17 cellular contexts compared by ENCODE assay signal in genomic region chr15:52291204-52291603, GRCh38. TPM values are rescaled to one million over a fixed set of nuclear protein-coding genes. Genes with fewer than 3 reads are reported as not detected.
A peak's percentile ranks its signal among the peaks of the same experiment; 100 is the strongest.
DNase-seq lines count a peak whose midpoint lies in the region; ATAC-seq and TF ChIP-seq lines count a peak whose summit lies in the region.
"Had no signal": no experiment of that assay in that cellular context is flagged by ENCODE, and none has a peak within 500 bp of the region (broad histone marks: within the 10 kb centered on the region; RNA-seq: fewer than 3 reads in every experiment).

No MANE protein-coding gene starts in this region.

- H3K36me3 Mint-ChIP-seq in activated naive CD4-positive, alpha-beta T cell treated with anti-CD3 and anti-CD28 coated beads, Interleukin-2, amount 10 ng/mL, durations not matched to agents 7 days and 5 days, result peaks cover 2% of the 10 kb centered on the region
- H3K36me3 Mint-ChIP-seq in activated naive CD4-positive, alpha-beta T cell treated with anti-CD3 and anti-CD28 coated beads for 36 hours (ENCODE audit: low read depth), result no peaks in the 10 kb centered on the region
- no peaks in the 10 kb centered on the region for H3K36me3 Mint-ChIP-seq in activated B cell treated with CpG ODN at 0.5 μM for 24 hours (ENCODE audit: low read depth)

- H3K27me3 ChIP-seq in thyroid gland (no peaks in the 10 kb centered on the region), neuronal stem cell (ENCODE audit: control insufficient read depth in 3 of 3, insufficient read depth in 3 of 3, low read depth in 1 of 3, low read length in 3 of 3) (no peaks in the 10 kb centered on the region)

- H3K27ac ChIP-seq in thyroid gland (peak overlapping the region in 2 of 3 donors; percentile 91), neuronal stem cell (replicated peaks; ENCODE audit: low read length) (no peak overlapping the region)

- no peak overlapping the region for H3K9ac ChIP-seq in neuronal stem cell (ENCODE audit: low read depth, low read length, poor library complexity)

- H3K9me3 ChIP-seq in thyroid gland (no peaks in the 10 kb centered on the region), neuronal stem cell (replicated peaks in 1 of 2; ENCODE audit: control insufficient read depth in 2 of 2, insufficient read depth in 1 of 2, low read depth in 1 of 2, low read length in 2 of 2) (peaks cover 5 to 7% of the 10 kb centered on the region in 2 donors)
- H3K9me3 ChIP-seq: transverse colon had no signal

- H3K27ac Mint-ChIP-seq in activated naive CD4-positive, alpha-beta T cell treated with anti-CD3 and anti-CD28 coated beads, Interleukin-2, amount 10 ng/mL, durations not matched to agents 7 days and 5 days, result peak overlapping the region; percentile 78
- H3K27ac Mint-ChIP-seq in activated naive CD4-positive, alpha-beta T cell treated with anti-CD3 and anti-CD28 coated beads for 36 hours, result no peak overlapping the region
- H3K27ac Mint-ChIP-seq in activated B cell treated with CpG ODN at 0.5 μM for 24 hours, result peak overlapping the region; percentile 33

- H3K4me3 ChIP-seq in thyroid gland (replicated peaks in 1 of 3) (no peak overlapping the region), neuronal stem cell (ENCODE audit: low read length in 2 of 2) (no peak overlapping the region)
- H3K4me3 ChIP-seq: transverse colon had no signal

- no peak overlapping the region for H2AFZ ChIP-seq in neuronal stem cell (ENCODE audit: low read length)

- no peaks in the 10 kb centered on the region for H3K9me3 Mint-ChIP-seq in activated naive CD4-positive, alpha-beta T cell treated with anti-CD3 and anti-CD28 coated beads, Interleukin-2, amount 10 ng/mL, durations not matched to agents 7 days and 5 days
- H3K9me3 Mint-ChIP-seq in activated naive CD4-positive, alpha-beta T cell treated with anti-CD3 and anti-CD28 coated beads for 36 hours, result no peaks in the 10 kb centered on the region
- H3K9me3 Mint-ChIP-seq in activated B cell treated with CpG ODN at 0.5 μM for 24 hours, result no peaks in the 10 kb centered on the region
- H3K9me3 Mint-ChIP-seq: CD8-positive, alpha-beta memory T cell had no signal

- H3K4me2 ChIP-seq in neuronal stem cell (ENCODE audit: insufficient read depth, low read length, poor library complexity, severe bottlenecking), result no peak overlapping the region

- POLR2A ChIA-PET in activated B cell treated with CpG ODN at 0.5 μM for 24 hours (lab: Charles Lee), result interaction anchor here (1.4 to 1.7 kb wide), 3 partner anchors 18 to 34 kb away, joined by 6 to 8 read pairs (median 7); no protein-coding TSS in a partner anchor

- H3K27me3 Mint-ChIP-seq in activated naive CD4-positive, alpha-beta T cell treated with anti-CD3 and anti-CD28 coated beads, Interleukin-2, amount 10 ng/mL, durations not matched to agents 7 days and 5 days, result peaks cover 53% of the 10 kb centered on the region
- H3K27me3 Mint-ChIP-seq in activated naive CD4-positive, alpha-beta T cell treated with anti-CD3 and anti-CD28 coated beads for 36 hours (ENCODE audit: low read depth), result peaks cover 23% of the 10 kb centered on the region
- peaks cover 9% of the 10 kb centered on the region for H3K27me3 Mint-ChIP-seq in activated B cell treated with CpG ODN at 0.5 μM for 24 hours

- H3K36me3 ChIP-seq in thyroid gland (no peaks in the 10 kb centered on the region), neuronal stem cell (replicated peaks in 1 of 2; ENCODE audit: control insufficient read depth in 2 of 2, insufficient read depth in 2 of 2, low read length in 2 of 2) (no peaks in the 10 kb centered on the region)
- H3K36me3 ChIP-seq: transverse colon had no signal

- CTCF ChIA-PET in activated naive CD4-positive, alpha-beta T cell treated with anti-CD3 and anti-CD28 coated beads, Interleukin-2, amount 10 ng/mL, durations not matched to agents 7 days and 5 days (lab: Charles Lee), result interaction anchor here (0.7 to 1.4 kb wide), 3 partner anchors 33 to 172 kb away, joined by 3 to 6 read pairs (median 5); no protein-coding TSS in a partner anchor
- CTCF ChIA-PET in activated naive CD4-positive, alpha-beta T cell treated with anti-CD3 and anti-CD28 coated beads for 36 hours (lab: Charles Lee), result interaction anchor here (1.5 to 1.6 kb wide), 2 partner anchors 34 to 35 kb away, joined by 3 read pairs; no protein-coding TSS in a partner anchor
- CTCF ChIA-PET in activated B cell treated with CpG ODN at 0.5 μM for 24 hours (lab: Charles Lee), result interaction anchor here (1.1 to 1.4 kb wide), 2 partner anchors 29 to 34 kb away, joined by 3 to 4 read pairs; no protein-coding TSS in a partner anchor

- H3K4me3 Mint-ChIP-seq in activated naive CD4-positive, alpha-beta T cell treated with anti-CD3 and anti-CD28 coated beads, Interleukin-2, amount 10 ng/mL, durations not matched to agents 7 days and 5 days, result no peak overlapping the region
- H3K4me3 Mint-ChIP-seq in activated naive CD4-positive, alpha-beta T cell treated with anti-CD3 and anti-CD28 coated beads for 36 hours, result no peak overlapping the region
- H3K4me3 Mint-ChIP-seq in activated B cell treated with CpG ODN at 0.5 μM for 24 hours, result peak overlapping the region; percentile 4
- H3K4me3 Mint-ChIP-seq: CD8-positive, alpha-beta memory T cell had no signal

- H3K18ac ChIP-seq in neuronal stem cell (ENCODE audit: low read length), result no peak overlapping the region

- no peak overlapping the region for H2BK12ac ChIP-seq in neuronal stem cell (ENCODE audit: low read length)

- peaks cover 3% of the 10 kb centered on the region for H3K79me1 ChIP-seq in neuronal stem cell (ENCODE audit: low read depth, low read length)

- peaks cover 47 to 54% of the 10 kb centered on the region in 2 donors for H3K4me1 ChIP-seq in thyroid gland
- H3K4me1 ChIP-seq in neuronal stem cell (ENCODE audit: control insufficient read depth in 2 of 2, insufficient read depth in 1 of 2, low read depth in 1 of 2, low read length in 2 of 2), result peaks cover 10 to 24% of the 10 kb centered on the region in 2 donors

- H3K4me1 Mint-ChIP-seq in activated naive CD4-positive, alpha-beta T cell treated with anti-CD3 and anti-CD28 coated beads, Interleukin-2, amount 10 ng/mL, durations not matched to agents 7 days and 5 days, result peaks cover 40% of the 10 kb centered on the region
- H3K4me1 Mint-ChIP-seq in activated naive CD4-positive, alpha-beta T cell treated with anti-CD3 and anti-CD28 coated beads for 36 hours (ENCODE audit: low read depth), result no peaks in the 10 kb centered on the region
- peaks cover 30% of the 10 kb centered on the region for H3K4me1 Mint-ChIP-seq in activated B cell treated with CpG ODN at 0.5 μM for 24 hours

- WGBS in thyroid gland, 2 donors, result 86 to 87% methylated on average over 4 of the region's 4 CpGs
- WGBS in neuronal stem cell (ENCODE audit: extremely low coverage in 2 of 2, insufficient read length in 2 of 2, insufficient replicate concordance in 1 of 2), 2 donors, result no CpG with 5 or more reads among the region's 4 CpGs

- H2BK15ac ChIP-seq in neuronal stem cell (ENCODE audit: low read length), result no peak overlapping the region

- H4K91ac ChIP-seq in neuronal stem cell (ENCODE audit: low read depth, low read length, poor library complexity), result no peak overlapping the region

- no peak overlapping the region for H3K14ac ChIP-seq in neuronal stem cell (ENCODE audit: low read length)

- H2BK120ac ChIP-seq in neuronal stem cell (ENCODE audit: low read depth, low read length), result no peak overlapping the region

- no peak overlapping the region for H3K23ac ChIP-seq in neuronal stem cell (ENCODE audit: low read depth, low read length, poor library complexity)

- intact Hi-C loops in activated naive CD4-positive, alpha-beta T cell treated with anti-CD3 and anti-CD28 coated beads for 36 hours (cut with micrococcal nuclease), result loop anchor here (2.0 kb wide), 1 partner anchor 28 kb away; no protein-coding TSS in a partner anchor
- intact Hi-C loops in activated B cell treated with CpG ODN at 0.5 μM for 24 hours (cut with micrococcal nuclease) (loop anchor here (2.0 kb wide), 1 partner anchor 28 kb away; no protein-coding TSS in a partner anchor), thyroid gland (cut with DNase I) (no loop called here)

- no peak overlapping the region for H4K8ac ChIP-seq in neuronal stem cell (ENCODE audit: low read depth, low read length)

- no peak overlapping the region for H2AK5ac ChIP-seq in neuronal stem cell (ENCODE audit: low read depth, low read length)

- H2BK5ac ChIP-seq in neuronal stem cell (ENCODE audit: low read length), result no peak overlapping the region

- no peak overlapping the region for H3K4ac ChIP-seq in neuronal stem cell (ENCODE audit: low read length)

- no peak for TF ChIP-seq CTCF in activated B cell treated with CpG ODN at 0.5 μM for 24 hours (IDR thresholded peaks at IDR 0.05)
- no peak for TF ChIP-seq CTCF in thyroid gland (IDR thresholded peaks at IDR 0.05)

- peak; percentile 58 for ATAC-seq in GM21717 (IDR thresholded peaks at IDR 0.05; ENCODE audit: unreplicated experiment)
- ATAC-seq in activated B cell treated with CpG ODN at 0.5 μM for 24 hours (ENCODE audit: low read depth), result peak; percentile 20

- DNase-seq in activated naive CD4-positive, alpha-beta T cell treated with anti-CD3 and anti-CD28 coated beads, Interleukin-2, amount 10 ng/mL, durations not matched to agents 7 days and 5 days, result no peak
- DNase-seq in activated naive CD4-positive, alpha-beta T cell treated with anti-CD3 and anti-CD28 coated beads for 36 hours, result no peak
- DNase-seq in activated B cell treated with CpG ODN at 0.5 μM for 24 hours, result no peak
- DNase-seq in thyroid gland, result no peak
- no peak for DNase-seq in NCI-H2081 treated with DMSO at 0.1 percent for 48 hours (lab: John Stamatoyannopoulos, UW)
- no peak for DNase-seq in HPDE6-E6E7 (ENCODE audit: extremely low spot score)
- DNase-seq in neuronal stem cell (ENCODE audit: low spot score), result no peak
- DNase-seq: activated CD8-positive, alpha-beta memory T cell treated with anti-CD3 and anti-CD28 coated beads, Interleukin-2, amount 50 U/mL, for 4 hours; activated naive CD4-positive, alpha-beta T cell treated with anti-CD3 and anti-CD28 coated beads, Interleukin-2, amount 50 U/mL, for 16 hours; CD8-positive, alpha-beta memory T cell; IMR-90; kidney; occipital lobe; RPMI8226; stimulated activated CD4-positive, alpha-beta T cell treated with anti-CD3 and anti-CD28 coated beads, Interleukin-4, amount 100 ng/mL, for 1 hour; transverse colon had no signal

- TF ChIP-seq POLR2A in thyroid gland (IDR thresholded peaks at IDR 0.05), result no peak

RNA-seq across cellular contexts. Expression of gene MYO5C, which starts 4.4 kb away (rescaled TPM):
- total RNA-seq in activated naive CD4-positive, alpha-beta T cell treated with anti-CD3 and anti-CD28 coated beads for 36 hours, result under 1 TPM; 0.19 to 0.25 TPM
- total RNA-seq in activated B cell treated with CpG ODN at 0.5 μM for 24 hours, result 2.4 and 3.3 TPM in 2 replicates
- total RNA-seq in thyroid gland, result 100 to 1,000 TPM in 2 of 4 donors, 10 to 100 TPM in 2; 84.0 to 130 (median 101) TPM
- polyA plus RNA-seq in neuronal stem cell (2013, experiment 1 of 2), result 4.4 TPM
- polyA plus RNA-seq in neuronal stem cell (2013, experiment 2 of 2), result 4.4 TPM

Comparison
In these comparisons a context has a peak if more than half of its experiments do, and no peak if none do; other contexts are left out.
1. RNA of gene MYO5C, which starts 4.4 kb away (total RNA-seq): 84.0 to 130 TPM in thyroid gland; 2.4 to 3.3 TPM in activated B cell treated with CpG ODN at 0.5 μM for 24 hours and 0.19 to 0.25 TPM in activated naive CD4-positive, alpha-beta T cell treated with anti-CD3 and anti-CD28 coated beads for 36 hours; every median in the first group is over 10 times any median in the second.